In the genomic region with DNA sequence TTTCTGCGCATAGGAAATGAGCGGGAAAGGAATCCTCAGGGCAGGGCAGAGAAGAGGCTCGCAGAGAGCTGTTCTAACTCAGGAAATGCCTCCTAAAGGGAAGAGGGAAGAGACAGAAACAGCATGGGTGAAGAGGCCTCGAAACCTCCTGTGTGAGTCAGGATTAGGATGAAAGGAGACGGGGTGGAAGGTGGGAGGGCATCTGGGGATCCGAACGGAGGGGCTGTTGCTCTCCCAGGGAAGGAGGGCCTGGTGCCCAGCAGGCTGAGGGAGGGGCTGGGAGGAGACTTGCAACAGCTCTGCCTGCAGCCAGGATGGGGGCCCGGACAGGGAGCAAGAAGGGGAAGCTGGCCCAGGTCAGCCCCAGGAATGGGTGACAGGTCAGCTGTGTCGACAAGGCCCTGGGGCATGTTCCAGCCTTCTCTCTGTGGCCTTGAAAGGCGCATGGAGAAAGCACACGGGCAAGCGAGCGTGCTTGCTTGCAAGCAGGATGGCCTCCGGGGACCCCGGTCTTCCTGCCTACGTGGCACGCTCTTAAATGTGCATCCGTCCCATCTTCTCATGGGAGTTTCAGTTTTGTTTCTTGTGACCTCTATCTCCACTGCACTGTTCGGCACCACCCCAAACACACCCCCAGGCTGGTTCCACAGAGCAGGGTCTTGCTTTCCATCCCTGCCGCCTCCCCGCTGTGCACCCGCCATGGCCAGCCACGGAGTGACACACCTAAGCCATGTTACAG, we compare ENCODE assay signal across 8 cellular contexts.
DNase-seq lines count a peak whose midpoint lies in the region; ATAC-seq and TF ChIP-seq lines count a peak whose summit lies in the region.

No MANE protein-coding gene starts in this region.

- intact Hi-C loops in adrenal gland (cut with DNase I) = no loop called here

- peaks cover 55% of the 10 kb centered on the region for H3K4me1 Mint-ChIP-seq in nephron progenitor cell

- DNase-seq in adrenal gland (peak in 6 of 7 donors; percentile 37 to 79 (median 60)), nephron progenitor cell (no peak), 8988T (no peak), NCI-H2081 (lab: John Stamatoyannopoulos, UW) (no peak), cerebellar nuclear complex (lab: John Stamatoyannopoulos, UW) (no peak)
- no peak for DNase-seq in activated CD8-positive, alpha-beta memory T cell treated with anti-CD3 and anti-CD28 coated beads, Interleukin-2, amount 50 U/mL, for 48 hours

- peak; percentile 91 for ATAC-seq in GM18867 (IDR thresholded peaks at IDR 0.05; ENCODE audit: unreplicated experiment)
- peak; percentile 94 for ATAC-seq in HG02642 (IDR thresholded peaks at IDR 0.05; ENCODE audit: poor library complexity, unreplicated experiment)

- peaks cover 11 to 32% of the 10 kb centered on the region in 2 donors for H3K4me1 ChIP-seq in adrenal gland (replicated peaks in 1 of 2)

- H3K9me3 ChIP-seq in adrenal gland (replicated peaks in 1 of 3) = no peaks in the 10 kb centered on the region

- no peaks in the 10 kb centered on the region for H3K27me3 ChIP-seq in adrenal gland

- H3K36me3 Mint-ChIP-seq in nephron progenitor cell (ENCODE audit: low read depth) = peaks cover 62% of the 10 kb centered on the region

- no peak overlapping the region for H3K4me3 Mint-ChIP-seq in nephron progenitor cell

- H3K9me3 Mint-ChIP-seq in nephron progenitor cell = no peaks in the 10 kb centered on the region

- peak overlapping the region in 3 of 5 donors; percentile 3 to 82 (median 38) for H3K27ac ChIP-seq in adrenal gland

- WGBS in adrenal gland, 4 donors = 66 to 84% (median 69%) methylated on average over 22 to 23 of the region's 23 CpGs

- H3K4me3 ChIP-seq in adrenal gland = no peak overlapping the region

- TF ChIP-seq CTCF in adrenal gland (IDR thresholded peaks at IDR 0.05) = no peak
- TF ChIP-seq CTCF in nephron progenitor cell (IDR thresholded peaks at IDR 0.05) = no peak

- no peaks in the 10 kb centered on the region for H3K27me3 Mint-ChIP-seq in nephron progenitor cell (ENCODE audit: low read depth, poor library complexity)

- H3K27ac Mint-ChIP-seq in nephron progenitor cell = peak overlapping the region; percentile 96

- TF ChIP-seq POLR2A in adrenal gland (IDR thresholded peaks at IDR 0.05) = no peak

- peaks cover 0 to 25% of the 10 kb centered on the region in 2 donors for H3K36me3 ChIP-seq in adrenal gland (replicated peaks in 1 of 2)

Comparison
In these comparisons a context has a peak if more than half of its experiments do, and no peak if none do; other contexts are left out.
1. DNase-seq: peak in adrenal gland (6 of 7); none in nephron progenitor cell (single experiment), 8988T (single experiment), NCI-H2081 (0 of 2), activated CD8-positive, alpha-beta memory T cell treated with anti-CD3 and anti-CD28 coated beads, Interleukin-2, amount 50 U/mL, for 48 hours (single experiment) and cerebellar nuclear complex (0 of 2).